1 cellular context compared by ENCODE assay signal in the genomic region with DNA sequence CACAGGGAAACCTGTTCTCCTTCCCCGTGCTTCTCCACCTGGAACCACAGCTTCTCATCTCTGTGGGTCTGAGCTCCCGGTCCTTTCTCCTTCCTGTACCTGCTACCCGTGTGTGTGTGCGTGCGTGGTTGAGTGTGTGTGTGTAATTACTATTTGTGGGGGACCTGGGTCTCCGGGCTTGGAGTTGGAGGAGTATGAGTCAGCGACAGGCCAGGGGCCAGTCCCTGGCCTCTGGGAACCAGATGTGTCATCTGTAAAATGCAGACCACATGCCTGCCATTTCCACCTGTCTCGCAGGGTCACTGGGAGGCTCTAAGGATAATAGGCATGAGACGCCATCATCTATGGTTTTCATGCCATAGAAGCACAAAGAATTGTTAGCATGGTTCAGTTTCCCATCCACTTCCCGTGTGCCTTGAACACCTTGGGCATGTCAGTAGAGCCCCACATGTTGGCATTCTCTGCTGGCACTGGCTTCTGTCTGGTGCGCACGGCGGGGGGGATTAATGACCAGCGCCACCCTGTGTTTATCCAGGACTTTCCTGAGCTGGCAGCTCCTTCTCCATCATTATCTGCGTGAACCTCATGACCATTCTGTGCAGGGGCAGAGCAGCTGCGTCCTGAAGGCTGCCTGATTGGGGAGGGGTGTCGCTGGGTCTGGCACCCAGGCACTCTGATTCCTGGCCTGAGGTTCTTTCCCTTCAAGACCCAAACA.
TF ChIP-seq lines count a peak whose summit lies in the region.

No MANE protein-coding gene starts in this region.

TF ChIP-seq in H1, 55 proteins besides CTCF, POLR2A, EP300 and RAD21:
- TF ChIP-seq CHD2 (IDR thresholded peaks at IDR 0.05; ENCODE audit: low read length): no peak
- no peak for TF ChIP-seq TEAD4 (IDR thresholded peaks at IDR 0.05; ENCODE audit: low read depth, low read length)
- TF ChIP-seq ASH2L (IDR thresholded peaks at IDR 0.05; ENCODE audit: low read length): no peak
- TF ChIP-seq JUND (IDR thresholded peaks at IDR 0.05; ENCODE audit: low read length): no peak
- TF ChIP-seq CHD1 (IDR thresholded peaks at IDR 0.05; ENCODE audit: low read depth, low read length): no peak
- no peak for TF ChIP-seq RFX5 (IDR thresholded peaks at IDR 0.05; ENCODE audit: borderline replicate concordance, low read depth, low read length)
- TF ChIP-seq GTF2F1 (IDR thresholded peaks at IDR 0.05; ENCODE audit: borderline replicate concordance, low read depth, low read length): no peak
- TF ChIP-seq POU5F1 (IDR thresholded peaks at IDR 0.05; ENCODE audit: low read depth, low read length): no peak
- no peak for TF ChIP-seq CBX5 (IDR thresholded peaks at IDR 0.05; ENCODE audit: low read depth, low read length)
- no peak for TF ChIP-seq NANOG (IDR thresholded peaks at IDR 0.05; ENCODE audit: insufficient read depth, low read depth, low read length, poor library complexity, severe bottlenecking)
- no peak for TF ChIP-seq HDAC6 (IDR thresholded peaks at IDR 0.05; ENCODE audit: low read depth, low read length)
- TF ChIP-seq CREB1 (IDR thresholded peaks at IDR 0.05): no peak
